Comparison of ENCODE assay signal across 8 cellular contexts in genomic region chr19:2962018-2962670, GRCh38. TPM values are rescaled to one million over a fixed set of nuclear protein-coding genes. Genes with fewer than 3 reads are reported as not detected.
DNase-seq lines count a peak whose midpoint lies in the region; ATAC-seq, FAIRE-seq and TF ChIP-seq lines count a peak whose summit lies in the region.

No MANE protein-coding gene starts in this region.

- DNase-seq in ELF-1 (ENCODE audit: low read depth, low spot score): peak; percentile 73
- peak; percentile 56 for DNase-seq in M059J (ENCODE audit: low read depth)
- peak; percentile 65 for DNase-seq in RPMI7951 (ENCODE audit: low read depth)
- DNase-seq in adrenal gland: peak in 4 of 7 donors; percentile 57 to 79 (median 76)
- peak in 1 of 5 donors; percentile 45 for DNase-seq in heart left ventricle
- peak; percentile 78 for DNase-seq in renal cortical epithelial cell (ENCODE audit: low read depth)
- DNase-seq in H54 (ENCODE audit: insufficient read length, low spot score): no peak

- ATAC-seq in heart left ventricle (peak; percentile 61 to 90 (median 78)), HG03432 (IDR thresholded peaks at IDR 0.05; ENCODE audit: unreplicated experiment) (no peak)

- H3K27me3 ChIP-seq in adrenal gland: no peaks in the 10 kb centered on the region
- H3K27me3 ChIP-seq in heart left ventricle: no peaks in the 10 kb centered on the region

- H3K36me3 ChIP-seq in adrenal gland (replicated peaks in 1 of 2) (no peaks in the 10 kb centered on the region), heart left ventricle (no peaks in the 10 kb centered on the region)

- intact Hi-C loops in adrenal gland (cut with DNase I) (loop anchor here (5.0 to 10.0 kb wide), 2 partner anchors 143 to 200 kb away; no protein-coding TSS in a partner anchor), heart left ventricle (cut with DNase I) (loop anchor here in 6 of 10 donors (1.0 to 10.0 kb wide), 11 partner anchors 110 to 203 kb away; no protein-coding TSS in a partner anchor)

- H3K9me3 ChIP-seq in adrenal gland (replicated peaks in 1 of 3) (no peaks in the 10 kb centered on the region), heart left ventricle (no peaks in the 10 kb centered on the region)

- FAIRE-seq in H54 (lab: Jason Lieb, UNC): no peak

- H3K4me1 ChIP-seq in adrenal gland (replicated peaks in 1 of 2) (no peaks in the 10 kb centered on the region), heart left ventricle (peaks cover 0 to 7% (median 0%) of the 10 kb centered on the region in 12 donors)

- H3K27ac ChIP-seq in adrenal gland (no peak overlapping the region), heart left ventricle (peak overlapping the region in 1 of 12 donors; percentile 15)

- 27 to 34% (median 29%) methylated on average over 11 to 17 of the region's 17 CpGs for WGBS in adrenal gland, 4 donors
- 30 to 39% (median 37%) methylated on average over 17 of the region's 17 CpGs for WGBS in heart left ventricle, 4 donors

- H3K4me3 ChIP-seq in adrenal gland (no peak overlapping the region), heart left ventricle (peak overlapping the region in 2 of 12 donors; percentile 0 to 25)

- no peak for TF ChIP-seq POLR2A in adrenal gland (IDR thresholded peaks at IDR 0.05)
- TF ChIP-seq POLR2A in heart left ventricle (IDR thresholded peaks at IDR 0.05): no peak
- TF ChIP-seq POLR2A in H54 (IDR thresholded peaks at IDR 0.05; ENCODE audit: low read depth, low read length): no peak

- TF ChIP-seq CTCF in adrenal gland (IDR thresholded peaks at IDR 0.05) (peak; percentile 54 to 98 (median 92)), heart left ventricle (IDR thresholded peaks at IDR 0.05) (peak; percentile 67 to 88 (median 79))

RNA-seq across cellular contexts. Expression of gene TLE6, which starts 15.2 kb away (rescaled TPM):
- total RNA-seq in M059J (2014; rRNA removed; shearing (Covaris generic)): 0.10 and 2.8 TPM in 2 replicates
- 0.84 and 3.9 TPM in 2 replicates for total RNA-seq in RPMI7951 (2014; rRNA removed; shearing (Covaris generic))
- total RNA-seq in adrenal gland: 1 to 10 TPM in 6 of 8 donors, under 1 TPM in 2; 0.48 to 3.2 (median 2.0) TPM
- 10 to 100 TPM in 1 of 3 donors, 1 to 10 TPM in 2; 1.2 to 13.9 (median 6.3) TPM for polyA plus RNA-seq in adrenal gland
- 1 to 10 TPM in 2 of 9 donors, under 1 TPM in 6, not detected in 1; 0.21 to 1.3 (median 0.57) TPM for total RNA-seq in heart left ventricle
- polyA plus RNA-seq in heart left ventricle: 1 to 10 TPM; 1.3 to 1.4 TPM
- 0.69 and 1.6 TPM in 2 replicates for total RNA-seq in renal cortical epithelial cell

RNA-seq across cellular contexts. Expression of gene ZNF77, which starts 17.4 kb away (rescaled TPM):
- total RNA-seq in M059J (2014; rRNA removed; shearing (Covaris generic)): 4.9 and 7.6 TPM in 2 replicates
- total RNA-seq in RPMI7951 (2014; rRNA removed; shearing (Covaris generic)): 9.1 and 12.0 TPM in 2 replicates
- total RNA-seq in adrenal gland (10 to 100 TPM in 1 of 8 donors, 1 to 10 TPM in 7; 1.1 to 10.6 (median 3.8) TPM), heart left ventricle (1 to 10 TPM; 1.8 to 3.2 (median 2.3) TPM), renal cortical epithelial cell (3.3 and 7.0 TPM in 2 replicates)
- polyA plus RNA-seq in adrenal gland (1 to 10 TPM; 2.9 to 3.2 (median 3.1) TPM), heart left ventricle (1 to 10 TPM; 1.7 to 2.5 TPM)
